10 cellular contexts compared by ENCODE assay signal in genomic region chr2:9782197-9782719, GRCh38.
DNase-seq lines count a peak whose midpoint lies in the region; ATAC-seq and TF ChIP-seq lines count a peak whose summit lies in the region.
"Had no signal": no experiment of that assay in that cellular context is flagged by ENCODE, and none has a peak within 500 bp of the region (broad histone marks: within the 10 kb centered on the region; RNA-seq: fewer than 3 reads in every experiment).

No MANE protein-coding gene starts in this region.

- H3K9me2 ChIP-seq in MM.1S (replicated peaks; ENCODE audit: insufficient read depth, low read length), result no peaks in the 10 kb centered on the region

- H3F3A ChIP-seq in MM.1S (ENCODE audit: insufficient read depth, low read length), result peaks cover 6% of the 10 kb centered on the region; the same call in 1 of the 2 replicates

- H4K20me1 ChIP-seq in MM.1S (ENCODE audit: insufficient read depth, low read length), result no peaks in the 10 kb centered on the region

- peaks cover 8% of the 10 kb centered on the region for H3K4me1 ChIP-seq in MM.1S (ENCODE audit: low read length)
- H3K4me1 ChIP-seq: adrenal gland had no signal

- no peak overlapping the region for H3K27ac ChIP-seq in MM.1S (ENCODE audit: low read length)
- H3K27ac ChIP-seq: adrenal gland had no signal

- H3K36me3 ChIP-seq in MM.1S (replicated peaks; ENCODE audit: insufficient read depth, low read length), result no peaks in the 10 kb centered on the region
- H3K36me3 ChIP-seq: adrenal gland had no signal

- H3K9ac ChIP-seq in MM.1S (ENCODE audit: low read length), result no peak overlapping the region

- no peak for ATAC-seq in omental fat pad (ENCODE audit: low FRiP score)
- ATAC-seq in GM18505 (IDR thresholded peaks at IDR 0.05; ENCODE audit: unreplicated experiment), result no peak

- H3K27me3 ChIP-seq in MM.1S (replicated peaks; ENCODE audit: insufficient read depth, low read length), result no peaks in the 10 kb centered on the region
- H3K27me3 ChIP-seq: adrenal gland had no signal

- DNase-seq in HT1080 (ENCODE audit: low read depth) (peak; percentile 24), cerebellar cortex (ENCODE audit: low spot score) (peak; percentile 73), NCI-H1105 treated with DMSO at 0.1 percent for 48 hours (lab: John Stamatoyannopoulos, UW) (no peak), MM.1S (no peak), omental fat pad (ENCODE audit: low spot score) (no peak)
- peak; percentile 52 to 58 for DNase-seq in activated CD4-positive, alpha-beta T cell treated with anti-CD3 and anti-CD28 coated beads for 24 hours (ENCODE audit: low read depth in 2 of 2)
- DNase-seq in stimulated activated CD4-positive, alpha-beta T cell treated with anti-CD3 and anti-CD28 coated beads, Interleukin-4, amount 100 ng/mL, for 1 hour, result peak; percentile 73
- DNase-seq: mesenchymal stem cell had no signal

- H3K4me2 ChIP-seq in MM.1S (ENCODE audit: low read depth, low read length), result no peak overlapping the region

- TF ChIP-seq CTCF in MM.1S (IDR thresholded peaks at IDR 0.05; ENCODE audit: low read length) (no peak), omental fat pad (IDR thresholded peaks at IDR 0.05) (no peak)

- H3K4me3 ChIP-seq in MM.1S (ENCODE audit: low read length), result no peak overlapping the region
- H3K4me3 ChIP-seq: adrenal gland had no signal

- no peaks in the 10 kb centered on the region for H3K9me3 ChIP-seq in MM.1S (replicated peaks; ENCODE audit: insufficient read depth, low read length)
- H3K9me3 ChIP-seq: adrenal gland had no signal

- TF ChIP-seq POLR2A in GM18505 (IDR thresholded peaks at IDR 0.05; ENCODE audit: borderline replicate concordance, extremely low read depth, insufficient read depth, insufficient read length), result no peak

- no peak overlapping the region for H2AFZ ChIP-seq in MM.1S (ENCODE audit: low read length)

- no peaks in the 10 kb centered on the region for H3K79me2 ChIP-seq in MM.1S (ENCODE audit: low read length)

Comparison
In these comparisons a context has a peak if more than half of its experiments do, and no peak if none do; other contexts are left out.
1. DNase-seq: peak in HT1080 (single experiment), activated CD4-positive, alpha-beta T cell treated with anti-CD3 and anti-CD28 coated beads for 24 hours (2 of 2), cerebellar cortex (single experiment) and stimulated activated CD4-positive, alpha-beta T cell treated with anti-CD3 and anti-CD28 coated beads, Interleukin-4, amount 100 ng/mL, for 1 hour (single experiment); none in NCI-H1105 treated with DMSO at 0.1 percent for 48 hours (single experiment), MM.1S (single experiment) and omental fat pad (single experiment).